8 cellular contexts compared by ENCODE assay signal in the genomic region with DNA sequence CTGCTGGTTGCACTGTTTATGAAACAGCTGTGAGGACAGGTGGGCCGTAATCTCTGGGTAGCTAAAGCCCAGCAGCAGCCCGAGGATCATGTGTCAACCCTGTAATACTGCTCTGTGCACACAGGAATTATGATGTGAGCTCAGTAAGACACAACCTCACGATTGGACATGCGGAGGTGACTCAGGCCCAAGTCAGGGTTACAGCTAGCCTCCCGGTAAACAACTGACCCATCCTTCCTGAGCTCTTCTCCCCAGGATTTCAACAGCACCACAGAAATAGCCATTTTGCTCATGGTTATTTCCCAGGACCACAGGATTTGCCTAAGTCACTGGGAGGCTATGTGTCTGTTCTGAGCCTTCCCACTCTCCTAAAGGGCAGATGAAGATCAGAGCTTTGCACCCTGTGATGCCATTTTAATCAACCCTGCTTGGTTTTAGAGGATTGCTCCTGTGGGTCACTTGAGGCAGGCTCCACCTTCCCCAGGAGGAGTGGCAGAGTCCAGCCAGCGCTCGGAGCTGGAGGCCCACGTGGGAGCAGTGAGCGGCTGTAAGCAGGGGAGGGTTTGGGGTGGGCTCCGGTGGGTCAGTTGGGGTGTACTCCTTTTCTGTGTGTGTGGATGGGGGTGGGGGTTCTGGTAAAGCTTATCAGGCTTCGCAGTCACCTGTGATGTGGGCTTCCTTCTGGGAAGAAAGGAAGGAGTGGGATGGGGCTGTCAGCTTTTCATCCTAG.
DNase-seq lines count a peak whose midpoint lies in the region; ATAC-seq and TF ChIP-seq lines count a peak whose summit lies in the region.

A gene (plus strand): TSS at position 363 of the 730 bp plus-strand sequence. CDS start 6,256 bp downstream, outside the sequence.

- H3K9me3 ChIP-seq in neutrophil = no peaks in the 10 kb centered on the region

- H3K4me3 Mint-ChIP-seq in T-helper 2 cell treated with Interferon-gamma antibody and Interleukin-4, amounts not matched to agents 5 μg/mL and 100 μg/mL, for 36 hours = peak within 1 kb of the TSS; percentile 96

- H3K4me1 Mint-ChIP-seq in T-helper 2 cell treated with Interferon-gamma antibody and Interleukin-4, amounts not matched to agents 5 μg/mL and 100 μg/mL, for 36 hours (ENCODE audit: low read depth) = peaks cover 60% of the 10 kb centered on the region

- peaks cover 14% of the 10 kb centered on the region for H3K27me3 Mint-ChIP-seq in T-helper 2 cell treated with Interferon-gamma antibody and Interleukin-4, amounts not matched to agents 5 μg/mL and 100 μg/mL, for 36 hours (ENCODE audit: low read depth)

- no peaks in the 10 kb centered on the region for H3K9me3 Mint-ChIP-seq in T-helper 2 cell treated with Interferon-gamma antibody and Interleukin-4, amounts not matched to agents 5 μg/mL and 100 μg/mL, for 36 hours

- DNase-seq in AG08396 (ENCODE audit: low spot score) (peak; percentile 94), NAMALWA (ENCODE audit: low spot score) (peak; percentile 42), erythroblast (lab: John Stamatoyannopoulos, UW) (peak; percentile 29 to 47), NCI-H446 (lab: John Stamatoyannopoulos, UW) (no peak)
- DNase-seq in T-helper 2 cell treated with Interferon-gamma antibody and Interleukin-4, amounts not matched to agents 5 μg/mL and 100 μg/mL, for 36 hours (ENCODE audit: low spot score) = peak; percentile 75

- TF ChIP-seq POLR2A in erythroblast (IDR thresholded peaks at IDR 0.05; ENCODE audit: low read length) = no peak
- TF ChIP-seq POLR2A in GM18505 (IDR thresholded peaks at IDR 0.05; ENCODE audit: borderline replicate concordance, extremely low read depth, insufficient read depth, insufficient read length) = no peak

- H3K4me3 ChIP-seq in neutrophil (ENCODE audit: low read depth in 1 of 2, low read length in 1 of 2) = peak within 1 kb of the TSS; percentile 64 to 73

- peak within 1 kb of the TSS; percentile 96 for H3K27ac ChIP-seq in neutrophil

- H3K36me3 Mint-ChIP-seq in T-helper 2 cell treated with Interferon-gamma antibody and Interleukin-4, amounts not matched to agents 5 μg/mL and 100 μg/mL, for 36 hours (ENCODE audit: low read depth) = peaks cover 8% of the 10 kb centered on the region

- peak within 1 kb of the TSS; percentile 92 for H3K27ac Mint-ChIP-seq in T-helper 2 cell treated with Interferon-gamma antibody and Interleukin-4, amounts not matched to agents 5 μg/mL and 100 μg/mL, for 36 hours

- H3K36me3 ChIP-seq in neutrophil = no peaks in the 10 kb centered on the region

- H3K4me1 ChIP-seq in neutrophil (ENCODE audit: control insufficient read depth in 1 of 2, insufficient read depth in 1 of 2, low read depth in 1 of 2, low read length in 1 of 2) = peaks cover 92 to 95% of the 10 kb centered on the region in 2 experiments

- no peaks in the 10 kb centered on the region for H3K27me3 ChIP-seq in neutrophil

- no peak for TF ChIP-seq CTCF in neutrophil (IDR thresholded peaks at IDR 0.05)

- ATAC-seq in GM18502 (IDR thresholded peaks at IDR 0.05; ENCODE audit: poor library complexity, unreplicated experiment) (peak; percentile 20), GM18505 (IDR thresholded peaks at IDR 0.05; ENCODE audit: unreplicated experiment) (no peak)

Comparison
In these comparisons a context has a peak if more than half of its experiments do, and no peak if none do; other contexts are left out.
1. DNase-seq: peak in AG08396 (single experiment), NAMALWA (single experiment), T-helper 2 cell treated with Interferon-gamma antibody and Interleukin-4, amounts not matched to agents 5 μg/mL and 100 μg/mL, for 36 hours (single experiment) and erythroblast (2 of 2); none in NCI-H446 (0 of 2).